Comparison of ENCODE assay signal across 1 cellular context in genomic region chr6:134255280-134255679, GRCh38.
TF ChIP-seq lines count a peak whose summit lies in the region.
"Not testable (repeated sequence)": the region's sequence is repeated elsewhere in the genome, so short reads cannot be mapped to it uniquely, and the experiment has no call there.

No MANE protein-coding gene starts in this region.

TF ChIP-seq in HepG2, 621 proteins besides CTCF, POLR2A, EP300 and RAD21 (continued from another document):
- TF ChIP-seq BCL6 (CRISPR knock-in tag; IDR thresholded peaks at IDR 0.05) (peak; percentile 12; the same call in 1 of the 2 replicates), FOXA1 (CRISPR knock-in tag; IDR thresholded peaks at IDR 0.05) (peak; percentile 25; the same call in 1 of the 2 replicates), MED1 (CRISPR knock-in tag; IDR thresholded peaks at IDR 0.05) (peak; percentile 73), KAT8 (CRISPR knock-in tag; IDR thresholded peaks at IDR 0.05) (0 out of 2 replicates have a peak, but pooled peaks have one; percentile 19), FOXP1 (CRISPR knock-in tag; IDR thresholded peaks at IDR 0.05) (0 out of 2 replicates have a peak, but pooled peaks have one; percentile 9), ZMYM3 (CRISPR knock-in tag; IDR thresholded peaks at IDR 0.05) (peak; percentile 29; the same call in 1 of the 2 replicates), ZBTB3 (CRISPR knock-in tag; IDR thresholded peaks at IDR 0.05; ENCODE audit: borderline replicate concordance, low read depth) (peak; percentile 46; the same call in 1 of the 2 replicates)
- TF ChIP-seq, protein P1, sequence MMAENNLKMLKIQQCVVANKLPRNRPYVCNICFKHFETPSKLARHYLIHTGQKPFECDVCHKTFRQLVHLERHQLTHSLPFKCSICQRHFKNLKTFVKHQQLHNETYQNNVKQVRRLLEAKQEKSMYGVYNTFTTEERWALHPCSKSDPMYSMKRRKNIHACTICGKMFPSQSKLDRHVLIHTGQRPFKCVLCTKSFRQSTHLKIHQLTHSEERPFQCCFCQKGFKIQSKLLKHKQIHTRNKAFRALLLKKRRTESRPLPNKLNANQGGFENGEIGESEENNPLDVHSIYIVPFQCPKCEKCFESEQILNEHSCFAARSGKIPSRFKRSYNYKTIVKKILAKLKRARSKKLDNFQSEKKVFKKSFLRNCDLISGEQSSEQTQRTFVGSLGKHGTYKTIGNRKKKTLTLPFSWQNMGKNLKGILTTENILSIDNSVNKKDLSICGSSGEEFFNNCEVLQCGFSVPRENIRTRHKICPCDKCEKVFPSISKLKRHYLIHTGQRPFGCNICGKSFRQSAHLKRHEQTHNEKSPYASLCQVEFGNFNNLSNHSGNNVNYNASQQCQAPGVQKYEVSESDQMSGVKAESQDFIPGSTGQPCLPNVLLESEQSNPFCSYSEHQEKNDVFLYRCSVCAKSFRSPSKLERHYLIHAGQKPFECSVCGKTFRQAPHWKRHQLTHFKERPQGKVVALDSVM (CRISPR knock-in tag; IDR thresholded peaks at IDR 0.05) = peak; percentile 35; the same call in 1 of the 2 replicates
- not testable (repeated sequence) for TF ChIP-seq FOXA1, FOXP1 (IDR thresholded peaks at IDR 0.05)
